ENCODE assay signal across 10 cellular contexts in the genomic region with DNA sequence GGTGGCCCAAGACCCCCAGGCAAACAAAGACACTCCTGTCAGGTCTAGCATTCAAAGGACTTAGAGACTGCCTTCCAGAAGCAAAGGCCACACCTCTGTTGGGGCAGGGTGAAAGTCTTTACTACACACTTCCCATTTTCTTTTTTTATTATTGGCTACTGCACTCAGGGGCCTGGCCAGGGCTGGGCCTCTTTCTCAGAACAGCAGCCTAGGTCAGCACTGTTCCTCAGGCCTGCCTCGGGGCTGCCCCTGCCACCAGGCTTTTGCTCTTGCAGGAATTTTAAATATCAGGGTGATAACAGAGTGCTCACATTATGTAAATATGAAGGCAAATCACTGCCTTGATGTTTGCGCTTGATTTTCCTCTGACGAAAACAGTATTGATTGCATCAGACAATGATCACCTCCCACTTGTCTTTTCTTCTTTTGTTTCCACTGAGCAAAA. TPM values are rescaled to one million over a fixed set of nuclear protein-coding genes. Genes with fewer than 3 reads are reported as not detected.
DNase-seq lines count a peak whose midpoint lies in the region; ATAC-seq, FAIRE-seq and TF ChIP-seq lines count a peak whose summit lies in the region.
"Had no signal": no experiment of that assay in that cellular context is flagged by ENCODE, and none has a peak within 500 bp of the region (broad histone marks: within the 10 kb centered on the region; RNA-seq: fewer than 3 reads in every experiment).

No MANE protein-coding gene starts in this region.

- H3K4me3 ChIP-seq in endodermal cell (ENCODE audit: low read length), result no peak overlapping the region
- H3K4me3 ChIP-seq: left ventricle myocardium inferior had no signal

- H3K9ac ChIP-seq in endodermal cell (ENCODE audit: extremely low read depth, low read length, poor library complexity, severe bottlenecking), result no peak overlapping the region

- peak overlapping the region; percentile 12 for H3K27ac ChIP-seq in endodermal cell (ENCODE audit: low read depth, low read length)
- H3K27ac ChIP-seq: left ventricle myocardium inferior had no signal

- no peak for TF ChIP-seq CTCF in endodermal cell (conservative IDR thresholded peaks at IDR 0.05)

- H3K4me1 ChIP-seq in endodermal cell (ENCODE audit: control insufficient read depth, insufficient read depth, low read length), result peaks cover 10% of the 10 kb centered on the region
- H3K4me1 ChIP-seq: left ventricle myocardium inferior had no signal

- no peaks in the 10 kb centered on the region for H3K36me3 ChIP-seq in endodermal cell (ENCODE audit: control insufficient read depth, insufficient read depth, low read length)

- peaks cover 19% of the 10 kb centered on the region for H3K4me1 Mint-ChIP-seq in endodermal cell

- FAIRE-seq in RCC 7860 (lab: Jason Lieb, UNC) (no peak), urothelium cell line (lab: Jason Lieb, UNC) (no peak)

- 84 to 92% methylated on average over 2 to 3 of the region's 3 CpGs for WGBS in endodermal cell (ENCODE audit: insufficient coverage in 1 of 2, insufficient read length in 1 of 2), 2 experiments

- no peaks in the 10 kb centered on the region for H3K9me3 Mint-ChIP-seq in endodermal cell

- peak; percentile 79 for ATAC-seq in GM19395 (IDR thresholded peaks at IDR 0.05; ENCODE audit: unreplicated experiment)
- peak; percentile 96 for ATAC-seq in HG03439 (IDR thresholded peaks at IDR 0.05; ENCODE audit: unreplicated experiment)

- H3K27ac Mint-ChIP-seq in endodermal cell, result peak overlapping the region; percentile 80

- DNase-seq in CD1c-positive myeloid dendritic cell (ENCODE audit: extremely low spot score), result peak; percentile 29
- DNase-seq in endodermal cell, result no peak
- DNase-seq in RCC 7860 (ENCODE audit: low spot score), result no peak
- no peak for DNase-seq in NCI-H69 (lab: John Stamatoyannopoulos, UW)
- no peak for DNase-seq in SW 1271 (lab: John Stamatoyannopoulos, UW)
- no peak for DNase-seq in urothelium cell line (ENCODE audit: low spot score)
- DNase-seq: left ventricle myocardium inferior had no signal

- no peaks in the 10 kb centered on the region for H3K9me3 ChIP-seq in endodermal cell (ENCODE audit: control insufficient read depth, low read length)
- H3K9me3 ChIP-seq: left ventricle myocardium inferior had no signal

- no peaks in the 10 kb centered on the region for H3K27me3 ChIP-seq in endodermal cell (ENCODE audit: control insufficient read depth, insufficient read depth, low read length, poor library complexity, severe bottlenecking)

- H3K4me3 Mint-ChIP-seq in endodermal cell, result no peak overlapping the region
- H3K4me3 Mint-ChIP-seq: brain had no signal

- no peaks in the 10 kb centered on the region for H3K27me3 Mint-ChIP-seq in endodermal cell (ENCODE audit: insufficient read depth)

- H3K36me3 Mint-ChIP-seq in endodermal cell (ENCODE audit: low read depth), result peaks cover 2% of the 10 kb centered on the region

RNA-seq across cellular contexts. Expression of a gene that starts 18.5 kb away (rescaled TPM):
- total RNA-seq in endodermal cell, result 10 to 100 TPM; 22.0 to 36.1 TPM
- polyA plus RNA-seq in endodermal cell (2013, experiment 1 of 2), result 91.0 TPM
- 77.5 TPM for polyA plus RNA-seq in endodermal cell (2013, experiment 2 of 2)
